ENCODE assay signal across 4 cellular contexts in the genomic region with DNA sequence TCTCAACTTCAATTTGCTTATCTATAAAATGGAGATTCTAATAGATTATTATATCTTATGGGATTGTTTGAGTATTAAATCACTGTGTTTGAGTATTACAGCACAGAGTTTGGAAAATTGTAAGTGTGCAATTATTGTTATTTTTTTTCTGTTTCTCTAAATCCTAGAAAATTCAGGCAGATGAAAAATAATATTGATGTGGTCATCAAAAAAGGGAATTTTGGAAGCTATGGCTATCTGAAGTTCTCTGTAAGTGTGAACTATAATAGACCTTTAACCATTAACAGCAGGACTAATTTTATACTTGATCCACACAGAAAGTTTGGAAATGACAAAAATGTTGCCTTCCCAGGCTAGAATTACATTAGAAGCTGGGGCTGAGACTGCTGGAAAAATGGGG.
TF ChIP-seq lines count a peak whose summit lies in the region.

No MANE protein-coding gene starts in this region.

TF ChIP-seq in HepG2, 621 proteins besides CTCF, POLR2A, EP300 and RAD21:
- no peak for TF ChIP-seq MEIS2 (CRISPR knock-in tag; IDR thresholded peaks at IDR 0.05)
- peak; percentile 67 to 78 for TF ChIP-seq MAFK (conservative IDR thresholded peaks at IDR 0.05 in 1 of 2, IDR thresholded peaks at IDR 0.05 in 1 of 2; ENCODE audit: low read length in 2 of 2)
- TF ChIP-seq MAFF (IDR thresholded peaks at IDR 0.05; ENCODE audit: low read depth, low read length): peak; percentile 63
TF ChIP-seq in HepG2: peak in this region for 2.

TF ChIP-seq in A549, 52 proteins besides CTCF, POLR2A, EP300 and RAD21:
- peak; percentile 30 for TF ChIP-seq MAFK (IDR thresholded peaks at IDR 0.05; ENCODE audit: partially characterized antibody)
- TF ChIP-seq HEYL (CRISPR knock-in tag; IDR thresholded peaks at IDR 0.05): no peak

TF ChIP-seq in IMR-90, 13 proteins besides CTCF, POLR2A, EP300 and RAD21:
- 0 out of 2 replicates have a peak, but pooled peaks have one; percentile 10 for TF ChIP-seq MAFK (IDR thresholded peaks at IDR 0.05; ENCODE audit: low read depth, low read length)
- no peak for TF ChIP-seq MXI1 (IDR thresholded peaks at IDR 0.05; ENCODE audit: borderline replicate concordance, low read depth, low read length)
- TF ChIP-seq, protein P1, sequence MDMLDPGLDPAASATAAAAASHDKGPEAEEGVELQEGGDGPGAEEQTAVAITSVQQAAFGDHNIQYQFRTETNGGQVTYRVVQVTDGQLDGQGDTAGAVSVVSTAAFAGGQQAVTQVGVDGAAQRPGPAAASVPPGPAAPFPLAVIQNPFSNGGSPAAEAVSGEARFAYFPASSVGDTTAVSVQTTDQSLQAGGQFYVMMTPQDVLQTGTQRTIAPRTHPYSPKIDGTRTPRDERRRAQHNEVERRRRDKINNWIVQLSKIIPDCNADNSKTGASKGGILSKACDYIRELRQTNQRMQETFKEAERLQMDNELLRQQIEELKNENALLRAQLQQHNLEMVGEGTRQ (IDR thresholded peaks at IDR 0.05; ENCODE audit: low read depth, low read length): no peak

TF ChIP-seq in K562, 482 proteins besides CTCF, POLR2A, EP300 and RAD21:
- TF ChIP-seq, protein P2, sequence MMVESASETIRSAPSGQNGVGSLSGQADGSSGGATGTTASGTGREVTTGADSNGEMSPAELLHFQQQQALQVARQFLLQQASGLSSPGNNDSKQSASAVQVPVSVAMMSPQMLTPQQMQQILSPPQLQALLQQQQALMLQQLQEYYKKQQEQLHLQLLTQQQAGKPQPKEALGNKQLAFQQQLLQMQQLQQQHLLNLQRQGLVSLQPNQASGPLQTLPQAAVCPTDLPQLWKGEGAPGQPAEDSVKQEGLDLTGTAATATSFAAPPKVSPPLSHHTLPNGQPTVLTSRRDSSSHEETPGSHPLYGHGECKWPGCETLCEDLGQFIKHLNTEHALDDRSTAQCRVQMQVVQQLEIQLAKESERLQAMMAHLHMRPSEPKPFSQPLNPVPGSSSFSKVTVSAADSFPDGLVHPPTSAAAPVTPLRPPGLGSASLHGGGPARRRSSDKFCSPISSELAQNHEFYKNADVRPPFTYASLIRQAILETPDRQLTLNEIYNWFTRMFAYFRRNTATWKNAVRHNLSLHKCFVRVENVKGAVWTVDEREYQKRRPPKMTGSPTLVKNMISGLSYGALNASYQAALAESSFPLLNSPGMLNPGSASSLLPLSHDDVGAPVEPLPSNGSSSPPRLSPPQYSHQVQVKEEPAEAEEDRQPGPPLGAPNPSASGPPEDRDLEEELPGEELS (CRISPR knock-in tag; IDR thresholded peaks at IDR 0.05; ENCODE audit: borderline replicate concordance): no peak
- peak; percentile 18; the same call in 1 of the 2 replicates for TF ChIP-seq ZNF316 (IDR thresholded peaks at IDR 0.05)
TF ChIP-seq in K562: peak in this region for 1.
